In the genomic region with DNA sequence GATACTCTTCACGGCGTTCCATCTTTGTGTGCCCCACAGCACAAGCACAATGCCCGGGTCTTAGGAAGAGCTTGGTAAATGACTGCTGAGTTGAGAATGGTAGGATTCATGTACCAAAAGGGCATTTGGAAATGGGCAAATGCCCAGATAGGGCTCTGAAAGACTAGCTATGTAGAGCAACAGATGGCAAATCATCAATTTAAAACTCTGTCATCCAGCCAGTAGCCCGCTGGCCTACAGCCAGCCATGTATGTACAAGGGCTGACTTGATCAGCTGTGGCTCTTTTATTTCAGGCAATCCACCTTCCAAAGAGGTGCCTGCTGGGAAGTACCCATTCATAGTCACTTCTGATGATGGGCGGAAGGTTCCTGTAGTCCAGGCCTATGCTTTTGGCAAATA, we compare ENCODE assay signal across 32 cellular contexts. TPM values are rescaled to one million over a fixed set of nuclear protein-coding genes. Genes with fewer than 3 reads are reported as not detected.
DNase-seq lines count a peak whose midpoint lies in the region; ATAC-seq and FAIRE-seq lines count a peak whose summit lies in the region.
"Had no signal": no experiment of that assay in that cellular context is flagged by ENCODE, and none has a peak within 500 bp of the region (broad histone marks: within the 10 kb centered on the region; RNA-seq: fewer than 3 reads in every experiment).

No MANE protein-coding gene starts in this region.

- WGBS in small intestine, 3 donors = 90 to 97% (median 91%) methylated on average over 5 of the region's 5 CpGs

- no peak for FAIRE-seq in small intestine (lab: Jason Lieb, UNC)
- FAIRE-seq: astrocyte, GM12878, H54 had no signal

- H3K4me1 ChIP-seq in small intestine (ENCODE audit: control insufficient read depth in 2 of 2, insufficient read depth in 1 of 2, low read depth in 1 of 2, low read length in 1 of 2) = no peaks in the 10 kb centered on the region
- H3K4me1 ChIP-seq: left ventricle myocardium inferior, suprapubic skin had no signal

- H3K27ac ChIP-seq in small intestine (ENCODE audit: low read depth in 1 of 2, low read length in 1 of 2) = no peak overlapping the region
- H3K27ac ChIP-seq: C4-2B, cardiac muscle cell, KMS-11, left ventricle myocardium inferior, right atrium auricular region, suprapubic skin, upper lobe of right lung had no signal

- no peak for ATAC-seq in HG03095 (IDR thresholded peaks at IDR 0.05; ENCODE audit: unreplicated experiment)
- ATAC-seq in GM18511 (IDR thresholded peaks at IDR 0.05; ENCODE audit: unreplicated experiment) = no peak
- ATAC-seq: activated naive CD8-positive, alpha-beta T cell treated with anti-CD3 and anti-CD28 coated beads, Interleukin-2, amount 50 U/mL, for 24 hours; GM12878; upper lobe of right lung had no signal

- no peaks in the 10 kb centered on the region for H3K27me3 ChIP-seq in small intestine (ENCODE audit: control insufficient read depth in 2 of 2, insufficient read depth in 2 of 2, low read length in 2 of 2)
- H3K27me3 ChIP-seq: cardiac muscle cell, right atrium auricular region, suprapubic skin, upper lobe of right lung had no signal

- H3K36me3 ChIP-seq in small intestine (ENCODE audit: control insufficient read depth in 2 of 2, insufficient read depth in 2 of 2, low read length in 2 of 2) = peaks cover 0 to 2% of the 10 kb centered on the region in 2 donors
- H3K36me3 ChIP-seq: cardiac muscle cell, left ventricle myocardium inferior, right atrium auricular region, suprapubic skin, upper lobe of right lung had no signal

- no peaks in the 10 kb centered on the region for H3K9me3 ChIP-seq in small intestine (ENCODE audit: control insufficient read depth, low read depth)
- H3K9me3 ChIP-seq: Caco-2, left ventricle myocardium inferior, right atrium auricular region, suprapubic skin, upper lobe of right lung had no signal

- no peak overlapping the region for H3K4me3 ChIP-seq in small intestine (ENCODE audit: low read depth in 1 of 2, low read length in 2 of 2)
- H3K4me3 ChIP-seq: cardiac muscle cell, GM12878, left ventricle myocardium inferior, right atrium auricular region, suprapubic skin, upper lobe of right lung had no signal

- peak; percentile 25 for DNase-seq in NCI-H748 (lab: John Stamatoyannopoulos, UW; ENCODE audit: unreplicated experiment)
- DNase-seq in NCI-H748 treated with DMSO at 0.1 percent for 48 hours (lab: John Stamatoyannopoulos, UW) = no peak
- DNase-seq in NCI-H345 (lab: John Stamatoyannopoulos, UW) = peak; percentile 24
- DNase-seq in SHP77 treated with DMSO at 0.1 percent for 48 hours (lab: John Stamatoyannopoulos, UW) = peak; percentile 31
- DNase-seq in SK-N-DZ (ENCODE audit: low spot score) = no peak
- no peak for DNase-seq in small intestine
- DNase-seq: activated CD4-positive, alpha-beta memory T cell treated with anti-CD3 and anti-CD28 coated beads, Interleukin-2, amount 10 ng/mL, durations not matched to agents 7 days and 5 days; activated CD8-positive, alpha-beta memory T cell treated with anti-CD3 and anti-CD28 coated beads, Interleukin-2, amount 50 U/mL, for 4 hours; activated naive CD4-positive, alpha-beta T cell; activated naive CD8-positive, alpha-beta T cell treated with anti-CD3 and anti-CD28 coated beads, Interleukin-2, amount 50 U/mL, for 24 hours; Caco-2; cortex of kidney; foreskin fibroblast; islet precursor cell; left ventricle myocardium inferior; mesendoderm; MM.1S; NCI-H1436 treated with DMSO at 0.1 percent for 48 hours; NK-92 treated with Interleukin-12 subunit alpha and Interleukin-12 subunit beta, amount 100 ng/mL, for 24 hours; stimulated activated CD4-positive, alpha-beta T cell treated with anti-CD3 and anti-CD28 coated beads, Interleukin-1b, Interleukin-23, amount 100 ng/mL, for 48 hours; stimulated activated naive CD4-positive, alpha-beta T cell treated with Interleukin-2 at 50 U/mL for 16 hours; upper lobe of right lung had no signal

RNA-seq across cellular contexts. Expression of a gene that starts 35.1 kb away (rescaled TPM):
- 1.1 and 3.6 TPM in 2 replicates for polyA plus RNA-seq in SK-N-DZ (2014; cell fraction: cytosol; rRNA removed)
- 2.9 and 5.1 TPM in 2 replicates for polyA plus RNA-seq in SK-N-DZ (2014; cell fraction: nucleus; rRNA removed)
- polyA plus RNA-seq in small intestine = 10 to 100 TPM in 2 of 3 donors, 1 to 10 TPM in 1; 5.8 to 24.9 (median 11.8) TPM

Comparison
In these comparisons a context has a peak if more than half of its experiments do, and no peak if none do; other contexts are left out.
1. DNase-seq: peak in NCI-H748 (single experiment), NCI-H345 (single experiment) and SHP77 treated with DMSO at 0.1 percent for 48 hours (single experiment); none in NCI-H748 treated with DMSO at 0.1 percent for 48 hours (single experiment), SK-N-DZ (single experiment) and small intestine (single experiment).